In the genomic region with DNA sequence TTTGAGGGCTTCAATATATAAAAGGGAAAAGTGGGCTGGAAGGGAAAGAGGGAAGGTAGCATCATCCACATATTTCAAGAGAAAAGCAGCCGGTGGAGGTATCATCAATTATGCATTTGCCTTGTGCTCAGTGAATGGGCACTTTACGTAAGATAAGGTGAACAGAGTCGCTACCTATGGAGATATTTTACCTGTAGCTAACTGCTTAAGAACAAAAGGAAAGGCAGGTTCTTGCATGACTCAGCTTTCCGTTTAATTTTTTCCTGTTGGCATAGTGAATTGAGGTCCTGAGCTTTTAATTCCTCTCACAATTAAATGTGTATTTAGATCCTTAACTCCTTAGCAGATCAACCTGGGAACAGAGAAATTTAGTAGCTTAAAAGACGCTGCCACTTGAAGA, we compare ENCODE assay signal across 1 cellular context.
TF ChIP-seq lines count a peak whose summit lies in the region.

No MANE protein-coding gene starts in this region.

TF ChIP-seq in IMR-90, 13 proteins besides CTCF, POLR2A, EP300 and RAD21 (continued from another document):
- TF ChIP-seq, protein P1, sequence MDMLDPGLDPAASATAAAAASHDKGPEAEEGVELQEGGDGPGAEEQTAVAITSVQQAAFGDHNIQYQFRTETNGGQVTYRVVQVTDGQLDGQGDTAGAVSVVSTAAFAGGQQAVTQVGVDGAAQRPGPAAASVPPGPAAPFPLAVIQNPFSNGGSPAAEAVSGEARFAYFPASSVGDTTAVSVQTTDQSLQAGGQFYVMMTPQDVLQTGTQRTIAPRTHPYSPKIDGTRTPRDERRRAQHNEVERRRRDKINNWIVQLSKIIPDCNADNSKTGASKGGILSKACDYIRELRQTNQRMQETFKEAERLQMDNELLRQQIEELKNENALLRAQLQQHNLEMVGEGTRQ (IDR thresholded peaks at IDR 0.05; ENCODE audit: low read depth, low read length) = no peak
- TF ChIP-seq MXI1 (IDR thresholded peaks at IDR 0.05; ENCODE audit: borderline replicate concordance, low read depth, low read length) = no peak
